1 cellular context compared by ENCODE assay signal in the genomic region with DNA sequence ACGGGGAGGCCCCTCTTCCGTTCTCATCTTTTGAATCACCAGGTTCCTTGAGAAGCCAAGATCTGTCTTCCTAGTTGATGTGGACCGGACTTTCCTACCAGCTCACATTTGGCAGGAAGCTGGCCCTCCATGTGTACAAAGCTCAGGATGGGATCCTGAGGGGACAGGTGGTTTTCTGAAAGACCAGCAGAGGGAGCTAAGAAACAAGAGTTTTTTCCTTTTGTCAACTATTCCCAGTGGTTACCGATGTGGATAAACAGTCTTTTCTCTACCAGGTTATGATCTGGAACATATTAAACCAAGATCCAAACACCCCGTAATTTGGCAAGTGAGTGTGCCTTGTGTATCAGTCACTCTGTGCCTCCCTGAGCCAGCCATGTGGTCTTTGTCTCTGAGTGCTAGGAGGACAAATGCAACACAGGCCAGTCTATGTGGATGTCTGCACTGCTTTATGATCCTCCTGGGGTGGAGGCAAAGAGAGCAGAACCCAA.
TF ChIP-seq lines count a peak whose summit lies in the region.

No MANE protein-coding gene starts in this region.

TF ChIP-seq in HepG2, 621 proteins besides CTCF, POLR2A, EP300 and RAD21 (continued from another document and continues in another):
- TF ChIP-seq ZNF557 (CRISPR knock-in tag; IDR thresholded peaks at IDR 0.05) (no peak), SRY (CRISPR knock-in tag; IDR thresholded peaks at IDR 0.05) (no peak), ZNF879 (CRISPR knock-in tag; IDR thresholded peaks at IDR 0.05) (no peak), CBFB (CRISPR knock-in tag; IDR thresholded peaks at IDR 0.05) (0 out of 2 replicates have a peak, but pooled peaks have one; percentile 16), STAG1 (CRISPR knock-in tag; IDR thresholded peaks at IDR 0.05) (peak; percentile 62), RARA (CRISPR knock-in tag; IDR thresholded peaks at IDR 0.05) (no peak), HNF4A (CRISPR knock-in tag; IDR thresholded peaks at IDR 0.05) (0 out of 2 replicates have a peak, but pooled peaks have one; percentile 8), ZNF614 (CRISPR knock-in tag; IDR thresholded peaks at IDR 0.05; ENCODE audit: borderline replicate concordance) (no peak), ZNF781 (CRISPR knock-in tag; IDR thresholded peaks at IDR 0.05; ENCODE audit: borderline replicate concordance, not compliant biosample characterization) (no peak), GLI4 (CRISPR knock-in tag; IDR thresholded peaks at IDR 0.05; ENCODE audit: borderline replicate concordance) (no peak), PHF5A (CRISPR knock-in tag; IDR thresholded peaks at IDR 0.05; ENCODE audit: low read depth, unreplicated experiment) (no peak), FOXA1 (IDR thresholded peaks at IDR 0.05) (no peak), FOXA1 (CRISPR knock-in tag; IDR thresholded peaks at IDR 0.05) (peak; percentile 87), KAT7 (CRISPR knock-in tag; IDR thresholded peaks at IDR 0.05; ENCODE audit: borderline replicate concordance) (no peak), CBX2 (IDR thresholded peaks at IDR 0.05; ENCODE audit: low read depth, low read length) (no peak), CBX2 (CRISPR knock-in tag; IDR thresholded peaks at IDR 0.05; ENCODE audit: low read depth) (no peak), SMAD9 (CRISPR knock-in tag; IDR thresholded peaks at IDR 0.05) (no peak), PHF21A (CRISPR knock-in tag; IDR thresholded peaks at IDR 0.05) (no peak), XRCC5 (optimal IDR thresholded peaks at IDR 0.05; ENCODE audit: low read length) (peak; percentile 55), GABPA (IDR thresholded peaks at IDR 0.05; ENCODE audit: low read depth, low read length) (no peak), GABPA (CRISPR knock-in tag; IDR thresholded peaks at IDR 0.05; ENCODE audit: low read depth) (0 out of 2 replicates have a peak, but pooled peaks have one; percentile 32), SIN3A (IDR thresholded peaks at IDR 0.05; ENCODE audit: borderline replicate concordance, low read depth, low read length) (no peak), ZNF225 (CRISPR knock-in tag; IDR thresholded peaks at IDR 0.05) (no peak), ZNF644 (CRISPR knock-in tag; IDR thresholded peaks at IDR 0.05; ENCODE audit: low read depth) (peak; percentile 39; the same call in 1 of the 2 replicates), NFKB2 (CRISPR knock-in tag; IDR thresholded peaks at IDR 0.05; ENCODE audit: borderline replicate concordance) (no peak), ZNF205 (CRISPR knock-in tag; IDR thresholded peaks at IDR 0.05) (no peak), PRMT3 (CRISPR knock-in tag; IDR thresholded peaks at IDR 0.05; ENCODE audit: borderline replicate concordance, low read depth) (no peak), AHR (CRISPR knock-in tag; IDR thresholded peaks at IDR 0.05) (no peak), CHCHD3 (CRISPR knock-in tag; IDR thresholded peaks at IDR 0.05) (no peak), NR2F1 (CRISPR knock-in tag; IDR thresholded peaks at IDR 0.05) (no peak), SOX5 (CRISPR knock-in tag; IDR thresholded peaks at IDR 0.05; ENCODE audit: borderline replicate concordance) (no peak), SMC3 (IDR thresholded peaks at IDR 0.05; ENCODE audit: low read length) (peak; percentile 73), XBP1 (CRISPR knock-in tag; IDR thresholded peaks at IDR 0.05) (no peak), AGO1 (IDR thresholded peaks at IDR 0.05; ENCODE audit: low read depth, low read length, poor library complexity, severe bottlenecking) (no peak), JUNB (CRISPR knock-in tag; IDR thresholded peaks at IDR 0.05; ENCODE audit: borderline replicate concordance) (no peak)
- TF ChIP-seq, protein P1, sequence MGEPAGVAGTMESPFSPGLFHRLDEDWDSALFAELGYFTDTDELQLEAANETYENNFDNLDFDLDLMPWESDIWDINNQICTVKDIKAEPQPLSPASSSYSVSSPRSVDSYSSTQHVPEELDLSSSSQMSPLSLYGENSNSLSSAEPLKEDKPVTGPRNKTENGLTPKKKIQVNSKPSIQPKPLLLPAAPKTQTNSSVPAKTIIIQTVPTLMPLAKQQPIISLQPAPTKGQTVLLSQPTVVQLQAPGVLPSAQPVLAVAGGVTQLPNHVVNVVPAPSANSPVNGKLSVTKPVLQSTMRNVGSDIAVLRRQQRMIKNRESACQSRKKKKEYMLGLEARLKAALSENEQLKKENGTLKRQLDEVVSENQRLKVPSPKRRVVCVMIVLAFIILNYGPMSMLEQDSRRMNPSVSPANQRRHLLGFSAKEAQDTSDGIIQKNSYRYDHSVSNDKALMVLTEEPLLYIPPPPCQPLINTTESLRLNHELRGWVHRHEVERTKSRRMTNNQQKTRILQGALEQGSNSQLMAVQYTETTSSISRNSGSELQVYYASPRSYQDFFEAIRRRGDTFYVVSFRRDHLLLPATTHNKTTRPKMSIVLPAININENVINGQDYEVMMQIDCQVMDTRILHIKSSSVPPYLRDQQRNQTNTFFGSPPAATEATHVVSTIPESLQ (CRISPR knock-in tag; conservative IDR thresholded peaks at IDR 0.05): no peak
- TF ChIP-seq, protein P2, sequence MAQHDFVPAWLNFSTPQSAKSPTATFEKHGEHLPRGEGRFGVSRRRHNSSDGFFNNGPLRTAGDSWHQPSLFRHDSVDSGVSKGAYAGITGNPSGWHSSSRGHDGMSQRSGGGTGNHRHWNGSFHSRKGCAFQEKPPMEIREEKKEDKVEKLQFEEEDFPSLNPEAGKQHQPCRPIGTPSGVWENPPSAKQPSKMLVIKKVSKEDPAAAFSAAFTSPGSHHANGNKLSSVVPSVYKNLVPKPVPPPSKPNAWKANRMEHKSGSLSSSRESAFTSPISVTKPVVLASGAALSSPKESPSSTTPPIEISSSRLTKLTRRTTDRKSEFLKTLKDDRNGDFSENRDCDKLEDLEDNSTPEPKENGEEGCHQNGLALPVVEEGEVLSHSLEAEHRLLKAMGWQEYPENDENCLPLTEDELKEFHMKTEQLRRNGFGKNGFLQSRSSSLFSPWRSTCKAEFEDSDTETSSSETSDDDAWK (CRISPR knock-in tag; IDR thresholded peaks at IDR 0.05): no peak
- TF ChIP-seq, protein P3, sequence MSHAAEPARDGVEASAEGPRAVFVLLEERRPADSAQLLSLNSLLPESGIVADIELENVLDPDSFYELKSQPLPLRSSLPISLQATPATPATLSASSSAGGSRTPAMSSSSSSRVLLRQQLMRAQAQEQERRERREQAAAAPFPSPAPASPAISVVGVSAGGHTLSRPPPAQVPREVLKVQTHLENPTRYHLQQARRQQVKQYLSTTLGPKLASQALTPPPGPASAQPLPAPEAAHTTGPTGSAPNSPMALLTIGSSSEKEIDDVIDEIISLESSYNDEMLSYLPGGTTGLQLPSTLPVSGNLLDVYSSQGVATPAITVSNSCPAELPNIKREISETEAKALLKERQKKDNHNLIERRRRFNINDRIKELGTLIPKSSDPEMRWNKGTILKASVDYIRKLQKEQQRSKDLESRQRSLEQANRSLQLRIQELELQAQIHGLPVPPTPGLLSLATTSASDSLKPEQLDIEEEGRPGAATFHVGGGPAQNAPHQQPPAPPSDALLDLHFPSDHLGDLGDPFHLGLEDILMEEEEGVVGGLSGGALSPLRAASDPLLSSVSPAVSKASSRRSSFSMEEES (CRISPR knock-in tag; IDR thresholded peaks at IDR 0.05): no peak
- TF ChIP-seq, protein P4, sequence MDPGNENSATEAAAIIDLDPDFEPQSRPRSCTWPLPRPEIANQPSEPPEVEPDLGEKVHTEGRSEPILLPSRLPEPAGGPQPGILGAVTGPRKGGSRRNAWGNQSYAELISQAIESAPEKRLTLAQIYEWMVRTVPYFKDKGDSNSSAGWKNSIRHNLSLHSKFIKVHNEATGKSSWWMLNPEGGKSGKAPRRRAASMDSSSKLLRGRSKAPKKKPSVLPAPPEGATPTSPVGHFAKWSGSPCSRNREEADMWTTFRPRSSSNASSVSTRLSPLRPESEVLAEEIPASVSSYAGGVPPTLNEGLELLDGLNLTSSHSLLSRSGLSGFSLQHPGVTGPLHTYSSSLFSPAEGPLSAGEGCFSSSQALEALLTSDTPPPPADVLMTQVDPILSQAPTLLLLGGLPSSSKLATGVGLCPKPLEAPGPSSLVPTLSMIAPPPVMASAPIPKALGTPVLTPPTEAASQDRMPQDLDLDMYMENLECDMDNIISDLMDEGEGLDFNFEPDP (CRISPR knock-in tag; conservative IDR thresholded peaks at IDR 0.05): no peak
- TF ChIP-seq, protein P5, sequence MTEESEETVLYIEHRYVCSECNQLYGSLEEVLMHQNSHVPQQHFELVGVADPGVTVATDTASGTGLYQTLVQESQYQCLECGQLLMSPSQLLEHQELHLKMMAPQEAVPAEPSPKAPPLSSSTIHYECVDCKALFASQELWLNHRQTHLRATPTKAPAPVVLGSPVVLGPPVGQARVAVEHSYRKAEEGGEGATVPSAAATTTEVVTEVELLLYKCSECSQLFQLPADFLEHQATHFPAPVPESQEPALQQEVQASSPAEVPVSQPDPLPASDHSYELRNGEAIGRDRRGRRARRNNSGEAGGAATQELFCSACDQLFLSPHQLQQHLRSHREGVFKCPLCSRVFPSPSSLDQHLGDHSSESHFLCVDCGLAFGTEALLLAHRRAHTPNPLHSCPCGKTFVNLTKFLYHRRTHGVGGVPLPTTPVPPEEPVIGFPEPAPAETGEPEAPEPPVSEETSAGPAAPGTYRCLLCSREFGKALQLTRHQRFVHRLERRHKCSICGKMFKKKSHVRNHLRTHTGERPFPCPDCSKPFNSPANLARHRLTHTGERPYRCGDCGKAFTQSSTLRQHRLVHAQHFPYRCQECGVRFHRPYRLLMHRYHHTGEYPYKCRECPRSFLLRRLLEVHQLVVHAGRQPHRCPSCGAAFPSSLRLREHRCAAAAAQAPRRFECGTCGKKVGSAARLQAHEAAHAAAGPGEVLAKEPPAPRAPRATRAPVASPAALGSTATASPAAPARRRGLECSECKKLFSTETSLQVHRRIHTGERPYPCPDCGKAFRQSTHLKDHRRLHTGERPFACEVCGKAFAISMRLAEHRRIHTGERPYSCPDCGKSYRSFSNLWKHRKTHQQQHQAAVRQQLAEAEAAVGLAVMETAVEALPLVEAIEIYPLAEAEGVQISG (CRISPR knock-in tag; IDR thresholded peaks at IDR 0.05): no peak
- TF ChIP-seq, protein P6, sequence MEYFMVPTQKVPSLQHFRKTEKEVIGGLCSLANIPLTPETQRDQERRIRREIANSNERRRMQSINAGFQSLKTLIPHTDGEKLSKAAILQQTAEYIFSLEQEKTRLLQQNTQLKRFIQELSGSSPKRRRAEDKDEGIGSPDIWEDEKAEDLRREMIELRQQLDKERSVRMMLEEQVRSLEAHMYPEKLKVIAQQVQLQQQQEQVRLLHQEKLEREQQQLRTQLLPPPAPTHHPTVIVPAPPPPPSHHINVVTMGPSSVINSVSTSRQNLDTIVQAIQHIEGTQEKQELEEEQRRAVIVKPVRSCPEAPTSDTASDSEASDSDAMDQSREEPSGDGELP (IDR thresholded peaks at IDR 0.05; ENCODE audit: borderline replicate concordance, low read depth): peak; percentile 27; the same call in 1 of the 2 replicates
- TF ChIP-seq, protein P7, sequence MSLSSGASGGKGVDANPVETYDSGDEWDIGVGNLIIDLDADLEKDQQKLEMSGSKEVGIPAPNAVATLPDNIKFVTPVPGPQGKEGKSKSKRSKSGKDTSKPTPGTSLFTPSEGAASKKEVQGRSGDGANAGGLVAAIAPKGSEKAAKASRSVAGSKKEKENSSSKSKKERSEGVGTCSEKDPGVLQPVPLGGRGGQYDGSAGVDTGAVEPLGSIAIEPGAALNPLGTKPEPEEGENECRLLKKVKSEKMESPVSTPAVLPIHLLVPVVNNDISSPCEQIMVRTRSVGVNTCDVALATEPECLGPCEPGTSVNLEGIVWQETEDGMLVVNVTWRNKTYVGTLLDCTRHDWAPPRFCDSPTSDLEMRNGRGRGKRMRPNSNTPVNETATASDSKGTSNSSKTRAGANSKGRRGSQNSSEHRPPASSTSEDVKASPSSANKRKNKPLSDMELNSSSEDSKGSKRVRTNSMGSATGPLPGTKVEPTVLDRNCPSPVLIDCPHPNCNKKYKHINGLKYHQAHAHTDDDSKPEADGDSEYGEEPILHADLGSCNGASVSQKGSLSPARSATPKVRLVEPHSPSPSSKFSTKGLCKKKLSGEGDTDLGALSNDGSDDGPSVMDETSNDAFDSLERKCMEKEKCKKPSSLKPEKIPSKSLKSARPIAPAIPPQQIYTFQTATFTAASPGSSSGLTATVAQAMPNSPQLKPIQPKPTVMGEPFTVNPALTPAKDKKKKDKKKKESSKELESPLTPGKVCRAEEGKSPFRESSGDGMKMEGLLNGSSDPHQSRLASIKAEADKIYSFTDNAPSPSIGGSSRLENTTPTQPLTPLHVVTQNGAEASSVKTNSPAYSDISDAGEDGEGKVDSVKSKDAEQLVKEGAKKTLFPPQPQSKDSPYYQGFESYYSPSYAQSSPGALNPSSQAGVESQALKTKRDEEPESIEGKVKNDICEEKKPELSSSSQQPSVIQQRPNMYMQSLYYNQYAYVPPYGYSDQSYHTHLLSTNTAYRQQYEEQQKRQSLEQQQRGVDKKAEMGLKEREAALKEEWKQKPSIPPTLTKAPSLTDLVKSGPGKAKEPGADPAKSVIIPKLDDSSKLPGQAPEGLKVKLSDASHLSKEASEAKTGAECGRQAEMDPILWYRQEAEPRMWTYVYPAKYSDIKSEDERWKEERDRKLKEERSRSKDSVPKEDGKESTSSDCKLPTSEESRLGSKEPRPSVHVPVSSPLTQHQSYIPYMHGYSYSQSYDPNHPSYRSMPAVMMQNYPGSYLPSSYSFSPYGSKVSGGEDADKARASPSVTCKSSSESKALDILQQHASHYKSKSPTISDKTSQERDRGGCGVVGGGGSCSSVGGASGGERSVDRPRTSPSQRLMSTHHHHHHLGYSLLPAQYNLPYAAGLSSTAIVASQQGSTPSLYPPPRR (CRISPR knock-in tag; IDR thresholded peaks at IDR 0.05; ENCODE audit: borderline replicate concordance): no peak
- TF ChIP-seq, protein P8, sequence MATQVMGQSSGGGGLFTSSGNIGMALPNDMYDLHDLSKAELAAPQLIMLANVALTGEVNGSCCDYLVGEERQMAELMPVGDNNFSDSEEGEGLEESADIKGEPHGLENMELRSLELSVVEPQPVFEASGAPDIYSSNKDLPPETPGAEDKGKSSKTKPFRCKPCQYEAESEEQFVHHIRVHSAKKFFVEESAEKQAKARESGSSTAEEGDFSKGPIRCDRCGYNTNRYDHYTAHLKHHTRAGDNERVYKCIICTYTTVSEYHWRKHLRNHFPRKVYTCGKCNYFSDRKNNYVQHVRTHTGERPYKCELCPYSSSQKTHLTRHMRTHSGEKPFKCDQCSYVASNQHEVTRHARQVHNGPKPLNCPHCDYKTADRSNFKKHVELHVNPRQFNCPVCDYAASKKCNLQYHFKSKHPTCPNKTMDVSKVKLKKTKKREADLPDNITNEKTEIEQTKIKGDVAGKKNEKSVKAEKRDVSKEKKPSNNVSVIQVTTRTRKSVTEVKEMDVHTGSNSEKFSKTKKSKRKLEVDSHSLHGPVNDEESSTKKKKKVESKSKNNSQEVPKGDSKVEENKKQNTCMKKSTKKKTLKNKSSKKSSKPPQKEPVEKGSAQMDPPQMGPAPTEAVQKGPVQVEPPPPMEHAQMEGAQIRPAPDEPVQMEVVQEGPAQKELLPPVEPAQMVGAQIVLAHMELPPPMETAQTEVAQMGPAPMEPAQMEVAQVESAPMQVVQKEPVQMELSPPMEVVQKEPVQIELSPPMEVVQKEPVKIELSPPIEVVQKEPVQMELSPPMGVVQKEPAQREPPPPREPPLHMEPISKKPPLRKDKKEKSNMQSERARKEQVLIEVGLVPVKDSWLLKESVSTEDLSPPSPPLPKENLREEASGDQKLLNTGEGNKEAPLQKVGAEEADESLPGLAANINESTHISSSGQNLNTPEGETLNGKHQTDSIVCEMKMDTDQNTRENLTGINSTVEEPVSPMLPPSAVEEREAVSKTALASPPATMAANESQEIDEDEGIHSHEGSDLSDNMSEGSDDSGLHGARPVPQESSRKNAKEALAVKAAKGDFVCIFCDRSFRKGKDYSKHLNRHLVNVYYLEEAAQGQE (IDR thresholded peaks at IDR 0.05; ENCODE audit: borderline replicate concordance in 1 of 2, low read depth in 1 of 2, low read length in 2 of 2): no peak
- TF ChIP-seq, protein P9, sequence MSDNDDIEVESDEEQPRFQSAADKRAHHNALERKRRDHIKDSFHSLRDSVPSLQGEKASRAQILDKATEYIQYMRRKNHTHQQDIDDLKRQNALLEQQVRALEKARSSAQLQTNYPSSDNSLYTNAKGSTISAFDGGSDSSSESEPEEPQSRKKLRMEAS (IDR thresholded peaks at IDR 0.05): 0 out of 2 replicates have a peak, but pooled peaks have one; percentile 18
